19 cellular contexts compared by ENCODE assay signal in genomic region chr12:75704664-75705063, GRCh38.
DNase-seq lines count a peak whose midpoint lies in the region; ATAC-seq, FAIRE-seq and TF ChIP-seq lines count a peak whose summit lies in the region.
"Had no signal": no experiment of that assay in that cellular context is flagged by ENCODE, and none has a peak within 500 bp of the region (broad histone marks: within the 10 kb centered on the region; RNA-seq: fewer than 3 reads in every experiment).

No MANE protein-coding gene starts in this region.

- TF ChIP-seq POLR2A in right lobe of liver (IDR thresholded peaks at IDR 0.05) (no peak), HepG2 (IDR thresholded peaks at IDR 0.05; ENCODE audit: insufficient read depth in 1 of 2, low read depth in 2 of 2, low read length in 2 of 2) (no peak)

- no peaks in the 10 kb centered on the region for H3K27me3 ChIP-seq in right lobe of liver
- H3K27me3 ChIP-seq in HepG2 (ENCODE audit: control insufficient read depth in 1 of 2, insufficient read depth in 2 of 2, low read length in 2 of 2), result no peaks in the 10 kb centered on the region
- no peaks in the 10 kb centered on the region for H3K27me3 ChIP-seq in fibroblast of lung (ENCODE audit: control insufficient read depth, insufficient read depth, low read length)
- no peaks in the 10 kb centered on the region for H3K27me3 ChIP-seq in Karpas-422 (ENCODE audit: low read length)
- H3K27me3 ChIP-seq: upper lobe of left lung had no signal

- H3K4me2 ChIP-seq in HepG2 (ENCODE audit: low read depth, low read length) (no peak overlapping the region), fibroblast of lung (ENCODE audit: extremely low read depth, insufficient read depth, low read length) (no peak overlapping the region), Karpas-422 (ENCODE audit: low read depth, low read length, poor library complexity, severe bottlenecking) (no peak overlapping the region)

- H3K4me1 ChIP-seq in right lobe of liver (no peaks in the 10 kb centered on the region), HepG2 (ENCODE audit: insufficient read depth, low read length) (peaks cover 47% of the 10 kb centered on the region), fibroblast of lung (ENCODE audit: control insufficient read depth, extremely low read depth, insufficient read depth, low read length) (peaks cover 18% of the 10 kb centered on the region), Karpas-422 (ENCODE audit: low read length) (peaks cover 23% of the 10 kb centered on the region)

- no peaks in the 10 kb centered on the region for H3K79me2 ChIP-seq in HepG2 (ENCODE audit: insufficient read depth, low read length)
- H3K79me2 ChIP-seq in fibroblast of lung (ENCODE audit: control insufficient read depth, insufficient read depth, low read length), result no peaks in the 10 kb centered on the region
- no peaks in the 10 kb centered on the region for H3K79me2 ChIP-seq in Karpas-422 (ENCODE audit: low read length)

- BruUV-seq in HepG2 (replicated peaks; lab: Mats Ljungman, UMichigan), result no TSS peak

- ATAC-seq in right lobe of liver, result peak; percentile 51 to 72 (median 60)
- ATAC-seq in HepG2, result no peak
- no peak for ATAC-seq in HG02588 (IDR thresholded peaks at IDR 0.05; ENCODE audit: unreplicated experiment)
- ATAC-seq: T-cell, WTC11 had no signal

- H3K4me3 Mint-ChIP-seq in progenitor cell of endocrine pancreas (ENCODE audit: low read depth), result no peak overlapping the region
- no peak overlapping the region for H3K4me3 Mint-ChIP-seq in activated T-helper 1 cell treated with anti-CD3 and anti-CD28 coated beads, Interleukin-12 subunit alpha, Interleukin-12 subunit beta, Interleukin-2, Interleukin-4 antibody, amounts not matched to agents 30 ng/mL and 10 ng/mL and 1 ng/mL, durations not matched to agents 14 hours and 24 hours and 36 hours
- H3K4me3 Mint-ChIP-seq: central memory CD8-positive, alpha-beta T cell; T-cell; WTC11 had no signal

- in situ Hi-C loops in HepG2 (cut with HindIII; ENCODE audit: extremely low pct_ligation_motif_present, low pct_unique_long_range_greater_than_20kb), result no loop called here

- no peak overlapping the region for H3K9ac ChIP-seq in HepG2 (ENCODE audit: insufficient read depth, low read depth, low read length)
- H3K9ac ChIP-seq in fibroblast of lung (ENCODE audit: insufficient read depth, low read length), result no peak overlapping the region
- H3K9ac ChIP-seq in Karpas-422 (ENCODE audit: low read length), result no peak overlapping the region

- H3K9me2 ChIP-seq in Karpas-422 (replicated peaks; ENCODE audit: insufficient read depth, low read length), result no peaks in the 10 kb centered on the region

- WGBS in right lobe of liver (ENCODE audit: insufficient coverage, low coverage, low lambda C conversion rate, missing lambda C conversion rate), result 74% methylated on average over 6 of the region's 6 CpGs
- 95% methylated on average over 6 of the region's 6 CpGs for WGBS in HepG2 (ENCODE audit: low lambda C conversion rate)

- CTCF ChIA-PET in HepG2 (lab: Yijun Ruan, JAX; ENCODE audit: low intra/inter-chr PET ratio, low total read pairs), result no interaction called here

- no peaks in the 10 kb centered on the region for H3K36me3 Mint-ChIP-seq in progenitor cell of endocrine pancreas (ENCODE audit: insufficient read depth)
- H3K36me3 Mint-ChIP-seq in activated T-helper 1 cell treated with anti-CD3 and anti-CD28 coated beads, Interleukin-12 subunit alpha, Interleukin-12 subunit beta, Interleukin-2, Interleukin-4 antibody, amounts not matched to agents 30 ng/mL and 10 ng/mL and 1 ng/mL, durations not matched to agents 14 hours and 24 hours and 36 hours (ENCODE audit: low read depth), result no peaks in the 10 kb centered on the region
- H3K36me3 Mint-ChIP-seq: T-cell, WTC11 had no signal

- H3K9me3 ChIP-seq in right lobe of liver, result no peaks in the 10 kb centered on the region
- H3K9me3 ChIP-seq in HepG2 (ENCODE audit: low read length), result no peaks in the 10 kb centered on the region
- no peaks in the 10 kb centered on the region for H3K9me3 ChIP-seq in fibroblast of lung (ENCODE audit: control insufficient read depth, insufficient read depth, low read depth, low read length)
- H3K9me3 ChIP-seq in Karpas-422 (ENCODE audit: low read length), result no peaks in the 10 kb centered on the region
- H3K9me3 ChIP-seq: upper lobe of left lung had no signal

- H2AFZ ChIP-seq in HepG2 (ENCODE audit: low read length), result no peak overlapping the region
- H2AFZ ChIP-seq in fibroblast of lung (ENCODE audit: low read length), result no peak overlapping the region
- no peak overlapping the region for H2AFZ ChIP-seq in Karpas-422 (ENCODE audit: low read length)

- TF ChIP-seq CTCF in right lobe of liver (IDR thresholded peaks at IDR 0.05) (no peak), HepG2 (CRISPR knock-in tag; IDR thresholded peaks at IDR 0.05) (no peak), fibroblast of lung (conservative IDR thresholded peaks at IDR 0.05 in 1 of 2, IDR thresholded peaks at IDR 0.05 in 1 of 2; ENCODE audit: low read depth in 1 of 2, low read length in 2 of 2) (no peak), progenitor cell of endocrine pancreas (IDR thresholded peaks at IDR 0.05; ENCODE audit: unreplicated experiment) (no peak)

- H3K27me3 Mint-ChIP-seq in progenitor cell of endocrine pancreas, result no peaks in the 10 kb centered on the region
- H3K27me3 Mint-ChIP-seq in activated T-helper 1 cell treated with anti-CD3 and anti-CD28 coated beads, Interleukin-12 subunit alpha, Interleukin-12 subunit beta, Interleukin-2, Interleukin-4 antibody, amounts not matched to agents 30 ng/mL and 10 ng/mL and 1 ng/mL, durations not matched to agents 14 hours and 24 hours and 36 hours (ENCODE audit: insufficient read depth), result peaks cover 2% of the 10 kb centered on the region
- H3K27me3 Mint-ChIP-seq: central memory CD8-positive, alpha-beta T cell; T-cell had no signal

- POLR2A ChIA-PET in HepG2 (lab: Yijun Ruan, JAX), result no interaction called here

- H3K27ac Mint-ChIP-seq in progenitor cell of endocrine pancreas, result no peak overlapping the region
- no peak overlapping the region for H3K27ac Mint-ChIP-seq in activated T-helper 1 cell treated with anti-CD3 and anti-CD28 coated beads, Interleukin-12 subunit alpha, Interleukin-12 subunit beta, Interleukin-2, Interleukin-4 antibody, amounts not matched to agents 30 ng/mL and 10 ng/mL and 1 ng/mL, durations not matched to agents 14 hours and 24 hours and 36 hours
- H3K27ac Mint-ChIP-seq: T-cell, WTC11 had no signal

- H3K4me1 Mint-ChIP-seq in progenitor cell of endocrine pancreas (ENCODE audit: low read depth), result peaks cover 31% of the 10 kb centered on the region
- H3K4me1 Mint-ChIP-seq in activated T-helper 1 cell treated with anti-CD3 and anti-CD28 coated beads, Interleukin-12 subunit alpha, Interleukin-12 subunit beta, Interleukin-2, Interleukin-4 antibody, amounts not matched to agents 30 ng/mL and 10 ng/mL and 1 ng/mL, durations not matched to agents 14 hours and 24 hours and 36 hours (ENCODE audit: low read depth), result no peaks in the 10 kb centered on the region

- H3K9me3 Mint-ChIP-seq in progenitor cell of endocrine pancreas (ENCODE audit: low read depth), result no peaks in the 10 kb centered on the region
- no peaks in the 10 kb centered on the region for H3K9me3 Mint-ChIP-seq in activated T-helper 1 cell treated with anti-CD3 and anti-CD28 coated beads, Interleukin-12 subunit alpha, Interleukin-12 subunit beta, Interleukin-2, Interleukin-4 antibody, amounts not matched to agents 30 ng/mL and 10 ng/mL and 1 ng/mL, durations not matched to agents 14 hours and 24 hours and 36 hours
- H3K9me3 Mint-ChIP-seq: central memory CD8-positive, alpha-beta T cell; T-cell had no signal

- H3K36me3 ChIP-seq in right lobe of liver, result no peaks in the 10 kb centered on the region
- no peaks in the 10 kb centered on the region for H3K36me3 ChIP-seq in HepG2 (replicated peaks in 1 of 2; ENCODE audit: control insufficient read depth in 1 of 2, insufficient read depth in 2 of 2, low read length in 2 of 2)
- no peaks in the 10 kb centered on the region for H3K36me3 ChIP-seq in fibroblast of lung (ENCODE audit: control insufficient read depth, insufficient read depth, low read length)
- no peaks in the 10 kb centered on the region for H3K36me3 ChIP-seq in Karpas-422 (ENCODE audit: insufficient read depth, low read length)
- H3K36me3 ChIP-seq: upper lobe of left lung had no signal

- H3K4me3 ChIP-seq in right lobe of liver (no peak overlapping the region), HepG2 (replicated peaks in 1 of 3; ENCODE audit: insufficient read depth in 1 of 3, low read depth in 2 of 3, low read length in 3 of 3) (no peak overlapping the region), fibroblast of lung (replicated peaks in 1 of 4; ENCODE audit: control extremely low read depth in 1 of 4, insufficient read depth in 1 of 4, low read depth in 3 of 4, low read length in 4 of 4) (no peak overlapping the region), Karpas-422 (ENCODE audit: low read length) (no peak overlapping the region)
- H3K4me3 ChIP-seq: skin epidermis, upper lobe of left lung had no signal

- H4K20me1 ChIP-seq in HepG2 (ENCODE audit: insufficient read depth, low read length) (no peaks in the 10 kb centered on the region), fibroblast of lung (ENCODE audit: control insufficient read depth, extremely low read depth, insufficient read depth, low read length) (no peaks in the 10 kb centered on the region), Karpas-422 (ENCODE audit: insufficient read depth, low read depth, low read length) (no peaks in the 10 kb centered on the region)

- no peak for TF ChIP-seq RAD21 in HepG2 (CRISPR knock-in tag; IDR thresholded peaks at IDR 0.05)

- no peak for FAIRE-seq in HepG2 (lab: Jason Lieb, UNC)
- FAIRE-seq: islet of Langerhans had no signal

- no peak for DNase-seq in right lobe of liver
- DNase-seq in HepG2 (ENCODE audit: low spot score), result no peak
- DNase-seq in SHP77 (lab: John Stamatoyannopoulos, UW), result peak; percentile 52 to 82
- peak; percentile 82 to 85 for DNase-seq in fibroblast of lung (ENCODE audit: low read depth in 2 of 2)
- no peak for DNase-seq in progenitor cell of endocrine pancreas (ENCODE audit: low spot score, unreplicated experiment)
- DNase-seq in activated T-helper 1 cell treated with anti-CD3 and anti-CD28 coated beads, Interleukin-12 subunit alpha, Interleukin-12 subunit beta, Interleukin-2, Interleukin-4 antibody, amounts not matched to agents 30 ng/mL and 10 ng/mL and 1 ng/mL, durations not matched to agents 14 hours and 24 hours and 36 hours (ENCODE audit: low spot score), result no peak
- no peak for DNase-seq in Karpas-422
- DNase-seq: activated naive CD4-positive, alpha-beta T cell treated with anti-CD3 and anti-CD28 coated beads, Interleukin-2, amount 50 U/mL, for 16 hours; AML-193; mesendoderm; OCI-M1; stimulated activated naive CD4-positive, alpha-beta T cell; T-cell; upper lobe of left lung had no signal

- H3K27ac ChIP-seq in right lobe of liver (no peak overlapping the region), HepG2 (ENCODE audit: extremely low read length, insufficient read depth, low read length) (no peak overlapping the region), fibroblast of lung (ENCODE audit: insufficient read depth, low read length) (no peak overlapping the region), Karpas-422 (ENCODE audit: low read length) (no peak overlapping the region)
- H3K27ac ChIP-seq: upper lobe of left lung had no signal

- intact Hi-C loops in right lobe of liver (cut with DNase I) (no loop called here), HepG2 (cut with micrococcal nuclease; ENCODE audit: unreplicated experiment) (no loop called here)
- intact Hi-C loops in activated T-helper 1 cell treated with anti-CD3 and anti-CD28 coated beads, Interleukin-12 subunit alpha, Interleukin-12 subunit beta, Interleukin-2, Interleukin-4 antibody, amounts not matched to agents 30 ng/mL and 10 ng/mL and 1 ng/mL, durations not matched to agents 14 hours and 24 hours and 36 hours (cut with micrococcal nuclease), result no loop called here

- TF ChIP-seq EP300 in HepG2 (IDR thresholded peaks at IDR 0.05; ENCODE audit: low read depth in 2 of 2, low read length in 2 of 2), result no peak
- no peak for TF ChIP-seq EP300 in HepG2 (CRISPR knock-in tag; IDR thresholded peaks at IDR 0.05; ENCODE audit: borderline replicate concordance)

Comparison
In these comparisons a context has a peak if more than half of its experiments do, and no peak if none do; other contexts are left out.
1. ATAC-seq: peak in right lobe of liver (4 of 4); none in HepG2 (single experiment) and HG02588 (single experiment).
2. DNase-seq: peak in SHP77 (2 of 2) and fibroblast of lung (2 of 2); none in right lobe of liver (0 of 3), HepG2 (single experiment), progenitor cell of endocrine pancreas (single experiment), activated T-helper 1 cell treated with anti-CD3 and anti-CD28 coated beads, Interleukin-12 subunit alpha, Interleukin-12 subunit beta, Interleukin-2, Interleukin-4 antibody, amounts not matched to agents 30 ng/mL and 10 ng/mL and 1 ng/mL, durations not matched to agents 14 hours and 24 hours and 36 hours (single experiment) and Karpas-422 (single experiment).